Comparison of ENCODE assay signal across 14 cellular contexts in the genomic region with DNA sequence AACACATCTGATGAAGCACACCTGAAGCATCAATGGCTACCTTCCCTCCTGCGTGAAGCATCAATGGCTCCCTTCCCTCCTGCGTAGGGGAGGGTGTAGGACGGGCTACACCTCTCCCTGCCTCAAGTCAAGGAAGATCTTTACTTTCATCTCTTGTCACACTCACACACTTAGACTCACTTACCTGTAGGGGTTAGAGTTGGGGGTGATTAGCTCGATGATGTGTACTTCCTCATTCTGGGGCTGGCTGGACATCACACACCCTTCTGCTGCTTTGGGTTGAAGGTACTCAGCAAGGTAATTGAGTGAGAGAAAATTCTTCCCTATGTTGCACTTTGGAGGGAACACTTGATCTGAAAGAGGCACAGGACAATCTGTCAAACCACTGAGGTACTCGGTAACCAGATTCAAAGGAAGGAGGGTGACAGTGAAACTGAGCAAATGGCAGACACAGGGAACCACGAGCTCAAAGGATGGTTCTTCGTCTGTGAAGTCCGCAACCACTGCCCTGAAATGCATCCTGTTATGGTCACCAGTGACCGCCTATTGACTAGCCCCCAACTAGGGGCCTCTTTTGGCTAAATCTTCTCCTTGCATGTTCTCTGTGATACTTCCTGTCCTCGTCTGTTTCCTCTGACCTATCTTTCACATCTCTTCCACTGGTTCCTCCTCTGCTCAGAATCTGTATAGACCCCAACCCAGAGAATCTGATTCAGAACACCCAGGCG.
A peak's percentile ranks its signal among the peaks of the same experiment; 100 is the strongest.
DNase-seq lines count a peak whose midpoint lies in the region; ATAC-seq lines count a peak whose summit lies in the region.
"Had no signal": no experiment of that assay in that cellular context is flagged by ENCODE, and none has a peak within 500 bp of the region (broad histone marks: within the 10 kb centered on the region; RNA-seq: fewer than 3 reads in every experiment).

No MANE protein-coding gene starts in this region.

- POLR2A ChIA-PET in CD4-positive, alpha-beta memory T cell (lab: Charles Lee; ENCODE audit: partially characterized antibody) = interaction anchor here (1.0 kb wide), 1 partner anchor 172 kb away, joined by 3 read pairs; no protein-coding TSS in a partner anchor

- H3K4me3 ChIP-seq in CD4-positive, alpha-beta memory T cell (ENCODE audit: low read length in 2 of 2) = no peak overlapping the region
- H3K4me3 ChIP-seq: GM23248, SJSA1 had no signal

- ATAC-seq in HG02678 (IDR thresholded peaks at IDR 0.05; ENCODE audit: unreplicated experiment) (peak; percentile 36), HG03139 (IDR thresholded peaks at IDR 0.05; ENCODE audit: unreplicated experiment) (no peak), HG03354 (IDR thresholded peaks at IDR 0.05; ENCODE audit: poor library complexity, severe bottlenecking, unreplicated experiment) (no peak), HG02610 (IDR thresholded peaks at IDR 0.05; ENCODE audit: unreplicated experiment) (no peak)
- ATAC-seq in activated naive CD8-positive, alpha-beta T cell treated with anti-CD3 and anti-CD28 coated beads, Interleukin-2, amount 50 U/mL, for 24 hours = no peak
- peak; percentile 44 to 64 for ATAC-seq in natural killer cell treated with Interleukin-12 subunit alpha and Interleukin-12 subunit beta and Interleukin-15 and Interleukin-18, amount 100 ng/mL, for 72 hours

- H3K27ac ChIP-seq in CD4-positive, alpha-beta memory T cell (ENCODE audit: low read depth, low read length) = no peak overlapping the region
- H3K27ac ChIP-seq: GM23248, SJSA1, VCaP had no signal

- H3K9me3 ChIP-seq in CD4-positive, alpha-beta memory T cell (ENCODE audit: control insufficient read depth in 1 of 2, low read length in 2 of 2) = no peaks in the 10 kb centered on the region
- H3K9me3 ChIP-seq: SJSA1 had no signal

- no peaks in the 10 kb centered on the region for H3K9me3 Mint-ChIP-seq in CD4-positive, alpha-beta memory T cell
- H3K9me3 Mint-ChIP-seq in activated naive CD8-positive, alpha-beta T cell treated with anti-CD3 and anti-CD28 coated beads, Interleukin-2, amount 50 U/mL, for 24 hours = no peaks in the 10 kb centered on the region
- H3K9me3 Mint-ChIP-seq in natural killer cell treated with Interleukin-12 subunit alpha and Interleukin-12 subunit beta and Interleukin-15 and Interleukin-18, amount 100 ng/mL, for 72 hours = peaks cover 3% of the 10 kb centered on the region
- H3K9me3 Mint-ChIP-seq: mesothelial cell of epicardium had no signal

- no peaks in the 10 kb centered on the region for H3K27me3 Mint-ChIP-seq in CD4-positive, alpha-beta memory T cell
- no peaks in the 10 kb centered on the region for H3K27me3 Mint-ChIP-seq in activated naive CD8-positive, alpha-beta T cell treated with anti-CD3 and anti-CD28 coated beads, Interleukin-2, amount 50 U/mL, for 24 hours
- H3K27me3 Mint-ChIP-seq in natural killer cell treated with Interleukin-12 subunit alpha and Interleukin-12 subunit beta and Interleukin-15 and Interleukin-18, amount 100 ng/mL, for 72 hours = no peaks in the 10 kb centered on the region

- intact Hi-C loops in CD4-positive, alpha-beta memory T cell (cut with micrococcal nuclease) = no loop called here

- H3K4me3 Mint-ChIP-seq in CD4-positive, alpha-beta memory T cell = peak overlapping the region in 5 of 8 donors; percentile 14 to 86 (median 52)
- H3K4me3 Mint-ChIP-seq in activated naive CD8-positive, alpha-beta T cell treated with anti-CD3 and anti-CD28 coated beads, Interleukin-2, amount 50 U/mL, for 24 hours = no peak overlapping the region
- H3K4me3 Mint-ChIP-seq in natural killer cell treated with Interleukin-12 subunit alpha and Interleukin-12 subunit beta and Interleukin-15 and Interleukin-18, amount 100 ng/mL, for 72 hours = peak overlapping the region; percentile 87
- H3K4me3 Mint-ChIP-seq: mesothelial cell of epicardium had no signal

- H3K27ac Mint-ChIP-seq in CD4-positive, alpha-beta memory T cell = peak overlapping the region; percentile 4 to 88 (median 59)
- peak overlapping the region; percentile 89 for H3K27ac Mint-ChIP-seq in activated naive CD8-positive, alpha-beta T cell treated with anti-CD3 and anti-CD28 coated beads, Interleukin-2, amount 50 U/mL, for 24 hours
- H3K27ac Mint-ChIP-seq in natural killer cell treated with Interleukin-12 subunit alpha and Interleukin-12 subunit beta and Interleukin-15 and Interleukin-18, amount 100 ng/mL, for 72 hours = peak overlapping the region; percentile 94
- H3K27ac Mint-ChIP-seq: mesothelial cell of epicardium had no signal

- CTCF ChIA-PET in CD4-positive, alpha-beta memory T cell (lab: Charles Lee; ENCODE audit: partially characterized antibody) = interaction anchor here (1.3 kb wide), 1 partner anchor 217 kb away, joined by 5 read pairs; no protein-coding TSS in a partner anchor

- DNase-seq in CD4-positive, alpha-beta memory T cell = no peak
- no peak for DNase-seq in activated naive CD8-positive, alpha-beta T cell treated with anti-CD3 and anti-CD28 coated beads, Interleukin-2, amount 50 U/mL, for 24 hours
- DNase-seq in natural killer cell treated with Interleukin-12 subunit alpha and Interleukin-12 subunit beta and Interleukin-15 and Interleukin-18, amount 100 ng/mL, for 72 hours (ENCODE audit: low spot score) = no peak
- no peak for DNase-seq in NCI-H2171 treated with DMSO at 0.1 percent for 48 hours (lab: John Stamatoyannopoulos, UW)
- DNase-seq: dermis blood vessel endothelial cell, DMS79, GM23248 had no signal

- H3K4me1 ChIP-seq in CD4-positive, alpha-beta memory T cell (ENCODE audit: insufficient read depth, low read length) = peaks cover 42% of the 10 kb centered on the region

- H3K36me3 Mint-ChIP-seq in CD4-positive, alpha-beta memory T cell = peaks cover 42 to 73% of the 10 kb centered on the region in 2 donors
- H3K36me3 Mint-ChIP-seq in activated naive CD8-positive, alpha-beta T cell treated with anti-CD3 and anti-CD28 coated beads, Interleukin-2, amount 50 U/mL, for 24 hours (ENCODE audit: low read depth) = peaks cover 20% of the 10 kb centered on the region
- peaks cover 25% of the 10 kb centered on the region for H3K36me3 Mint-ChIP-seq in natural killer cell treated with Interleukin-12 subunit alpha and Interleukin-12 subunit beta and Interleukin-15 and Interleukin-18, amount 100 ng/mL, for 72 hours
- H3K36me3 Mint-ChIP-seq: mesothelial cell of epicardium had no signal

- H3K36me3 ChIP-seq in CD4-positive, alpha-beta memory T cell (ENCODE audit: insufficient read depth, low read length) = peaks cover 14% of the 10 kb centered on the region

- H3K4me1 Mint-ChIP-seq in CD4-positive, alpha-beta memory T cell = peaks cover 29 to 45% (median 41%) of the 10 kb centered on the region in 4 donors
- H3K4me1 Mint-ChIP-seq in activated naive CD8-positive, alpha-beta T cell treated with anti-CD3 and anti-CD28 coated beads, Interleukin-2, amount 50 U/mL, for 24 hours = peaks cover 51% of the 10 kb centered on the region
- H3K4me1 Mint-ChIP-seq in natural killer cell treated with Interleukin-12 subunit alpha and Interleukin-12 subunit beta and Interleukin-15 and Interleukin-18, amount 100 ng/mL, for 72 hours (ENCODE audit: low read depth in 2 of 2) = peaks cover 80% of the 10 kb centered on the region in 2 donors

- no peaks in the 10 kb centered on the region for H3K27me3 ChIP-seq in CD4-positive, alpha-beta memory T cell (ENCODE audit: insufficient read depth, low read length)
- H3K27me3 ChIP-seq: SJSA1 had no signal

Comparison
In these comparisons a context has a peak if more than half of its experiments do, and no peak if none do; other contexts are left out.
1. ATAC-seq: peak in HG02678 (single experiment) and natural killer cell treated with Interleukin-12 subunit alpha and Interleukin-12 subunit beta and Interleukin-15 and Interleukin-18, amount 100 ng/mL, for 72 hours (2 of 2); none in activated naive CD8-positive, alpha-beta T cell treated with anti-CD3 and anti-CD28 coated beads, Interleukin-2, amount 50 U/mL, for 24 hours (single experiment), HG03139 (single experiment), HG03354 (single experiment) and HG02610 (single experiment).
2. Peak in every context shown above with its lines, with median percentiles within 50 percentile points of each other: H3K27ac Mint-ChIP-seq.